Comparison of ENCODE assay signal across 18 cellular contexts in the genomic region with DNA sequence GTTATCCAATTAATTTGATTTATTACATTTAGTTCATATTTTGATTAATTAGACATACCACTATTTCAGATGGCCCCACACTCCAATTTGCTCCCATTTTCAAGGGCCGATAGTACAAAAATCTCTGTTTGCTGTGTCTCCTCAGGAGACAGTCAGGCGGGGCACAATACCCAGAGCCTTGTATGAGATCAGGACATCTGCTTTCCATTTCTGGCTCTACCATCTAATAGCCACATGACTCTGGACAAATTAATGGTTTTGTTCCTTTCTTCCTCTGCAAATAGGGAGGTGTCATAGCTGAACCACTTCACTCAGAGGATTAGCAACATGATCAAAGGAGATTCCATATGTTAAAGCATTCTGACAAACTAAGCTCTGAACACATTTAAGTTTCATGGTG.
DNase-seq lines count a peak whose midpoint lies in the region; ATAC-seq and TF ChIP-seq lines count a peak whose summit lies in the region.
"Had no signal": no experiment of that assay in that cellular context is flagged by ENCODE, and none has a peak within 500 bp of the region (broad histone marks: within the 10 kb centered on the region; RNA-seq: fewer than 3 reads in every experiment).

No MANE protein-coding gene starts in this region.

- POLR2A ChIA-PET in SK-N-SH (lab: Yijun Ruan, JAX): no interaction called here
- POLR2A ChIA-PET in PC-3 (lab: Charles Lee; ENCODE audit: unreplicated experiment): no interaction called here

- no peak overlapping the region for H2AFZ ChIP-seq in SK-N-SH (ENCODE audit: low read depth)
- H2AFZ ChIP-seq in PC-3 (ENCODE audit: low read length): no peak overlapping the region
- H2AFZ ChIP-seq: GM23248 had no signal

- DNase-seq in NCI-H82 (lab: John Stamatoyannopoulos, UW) (peak; percentile 43), NCI-H82 treated with DMSO at 0.1 percent for 48 hours (lab: John Stamatoyannopoulos, UW; ENCODE audit: unreplicated experiment) (no peak), SK-N-SH (no peak), fibroblast of mammary gland (ENCODE audit: low read depth) (peak; percentile 48), suprapubic skin (ENCODE audit: low spot score in 2 of 2) (no peak), PC-3 (no peak)
- DNase-seq: 8988T; Calu3; CD8-positive, alpha-beta T cell; DMS 273 treated with DMSO at 0.1 percent for 48 hours; DMS79; GDM1; GM23248 had no signal

- intact Hi-C loops in PC-3 (cut with micrococcal nuclease): no loop called here

- H3K4me1 ChIP-seq in SK-N-SH (ENCODE audit: control insufficient read depth in 1 of 2, insufficient read depth in 2 of 2, low read depth in 1 of 2, low read length in 1 of 2): peaks cover 15 to 49% of the 10 kb centered on the region in 2 experiments; a peak in 3 of 4 replicates
- no peaks in the 10 kb centered on the region for H3K4me1 ChIP-seq in suprapubic skin
- 0 out of 2 replicates have a peak, but pooled peaks cover 5% of the 10 kb centered on the region for H3K4me1 ChIP-seq in PC-3 (ENCODE audit: insufficient read depth, low read length)
- H3K4me1 ChIP-seq: BLaER1 treated with 17β-estradiol and CSF1 and Interleukin-3, amounts not matched to agents 10 nM and 100 nM; HAP-1 had no signal

- H3K9me3 ChIP-seq in SK-N-SH: no peaks in the 10 kb centered on the region
- no peaks in the 10 kb centered on the region for H3K9me3 ChIP-seq in suprapubic skin
- no peaks in the 10 kb centered on the region for H3K9me3 ChIP-seq in PC-3 (ENCODE audit: low read length)
- H3K9me3 ChIP-seq: BLaER1 treated with 17β-estradiol and CSF1 and Interleukin-3, amounts not matched to agents 10 nM and 100 nM; HAP-1 had no signal

- CTCF ChIA-PET in SK-N-SH (lab: Yijun Ruan, JAX): no interaction called here
- CTCF ChIA-PET in PC-3 (lab: Charles Lee): no interaction called here

- H3K4me3 ChIP-seq in SK-N-SH (ENCODE audit: low read depth in 2 of 2, low read length in 1 of 2) (no peak overlapping the region), fibroblast of mammary gland (ENCODE audit: control insufficient read depth, low read depth, low read length) (no peak overlapping the region), suprapubic skin (no peak overlapping the region), PC-3 (ENCODE audit: low read length) (no peak overlapping the region)
- H3K4me3 ChIP-seq: BLaER1 treated with 17β-estradiol and CSF1 and Interleukin-3, amounts not matched to agents 10 nM and 100 nM; GM23248; HAP-1 had no signal

- TF ChIP-seq RAD21 in SK-N-SH (IDR thresholded peaks at IDR 0.05; ENCODE audit: low read length): no peak

- TF ChIP-seq POLR2A in suprapubic skin (IDR thresholded peaks at IDR 0.05): no peak

- peak overlapping the region in 1 of 2 experiments; percentile 87; a peak in 2 of 4 replicates for H3K27ac ChIP-seq in SK-N-SH (ENCODE audit: low read depth in 2 of 2, low read length in 1 of 2)
- H3K27ac ChIP-seq in suprapubic skin: peak overlapping the region; percentile 39
- H3K27ac ChIP-seq in PC-3 (ENCODE audit: low read length): no peak overlapping the region
- H3K27ac ChIP-seq: BLaER1 treated with 17β-estradiol and CSF1 and Interleukin-3, amounts not matched to agents 10 nM and 100 nM; GM23248 had no signal

- H3K27me3 ChIP-seq in SK-N-SH (ENCODE audit: insufficient read depth): no peaks in the 10 kb centered on the region
- H3K27me3 ChIP-seq in suprapubic skin: no peaks in the 10 kb centered on the region
- H3K27me3 ChIP-seq in PC-3 (ENCODE audit: low read length): no peaks in the 10 kb centered on the region
- H3K27me3 ChIP-seq: BLaER1 treated with 17β-estradiol and CSF1 and Interleukin-3, amounts not matched to agents 10 nM and 100 nM had no signal

- ATAC-seq in GM21737 (IDR thresholded peaks at IDR 0.05; ENCODE audit: unreplicated experiment) (no peak), GM18502 (IDR thresholded peaks at IDR 0.05; ENCODE audit: poor library complexity, unreplicated experiment) (no peak), PC-3 (no peak)
- ATAC-seq: CD8-positive, alpha-beta T cell; HepG2 had no signal

- TF ChIP-seq EP300 in SK-N-SH (IDR thresholded peaks at IDR 0.05; ENCODE audit: borderline replicate concordance in 1 of 2, low read depth in 1 of 2, low read length in 1 of 2) (0 out of 4 replicates have a peak, but pooled peaks of 1 of the 2 experiments have one; percentile 8), suprapubic skin (IDR thresholded peaks at IDR 0.05) (no peak)

- BruUV-seq in PC-3 (replicated peaks; lab: Mats Ljungman, UMichigan): no TSS peak

- H4K20me1 ChIP-seq in SK-N-SH (ENCODE audit: insufficient read depth): no peaks in the 10 kb centered on the region
- no peaks in the 10 kb centered on the region for H4K20me1 ChIP-seq in PC-3 (ENCODE audit: low read length)
- H4K20me1 ChIP-seq: BLaER1 treated with 17β-estradiol and CSF1 and Interleukin-3, amounts not matched to agents 10 nM and 100 nM had no signal

- no peak for TF ChIP-seq CTCF in SK-N-SH (IDR thresholded peaks at IDR 0.05)
- TF ChIP-seq CTCF in fibroblast of mammary gland (conservative IDR thresholded peaks at IDR 0.05; ENCODE audit: control insufficient read depth, insufficient read depth, low read depth, low read length): no peak
- TF ChIP-seq CTCF in suprapubic skin (IDR thresholded peaks at IDR 0.05): no peak
- no peak for TF ChIP-seq CTCF in PC-3 (conservative IDR thresholded peaks at IDR 0.05; ENCODE audit: low read depth, low read length)

- H3K4me2 ChIP-seq in SK-N-SH (no peak overlapping the region), PC-3 (ENCODE audit: low read length) (no peak overlapping the region)
- H3K4me2 ChIP-seq: BLaER1 treated with 17β-estradiol and CSF1 and Interleukin-3, amounts not matched to agents 10 nM and 100 nM had no signal

- H3K9ac ChIP-seq in SK-N-SH (no peak overlapping the region), PC-3 (ENCODE audit: low read length) (no peak overlapping the region)
- H3K9ac ChIP-seq: BLaER1 treated with 17β-estradiol and CSF1 and Interleukin-3, amounts not matched to agents 10 nM and 100 nM; GM23248 had no signal

- H3K36me3 ChIP-seq in SK-N-SH (replicated peaks in 1 of 2; ENCODE audit: control insufficient read depth in 1 of 2, insufficient read depth in 2 of 2, low read length in 1 of 2): no peaks in the 10 kb centered on the region
- no peaks in the 10 kb centered on the region for H3K36me3 ChIP-seq in suprapubic skin
- no peaks in the 10 kb centered on the region for H3K36me3 ChIP-seq in PC-3 (ENCODE audit: low read depth, low read length)
- H3K36me3 ChIP-seq: BLaER1 treated with 17β-estradiol and CSF1 and Interleukin-3, amounts not matched to agents 10 nM and 100 nM; HAP-1 had no signal

- H3K9me2 ChIP-seq in SK-N-SH (no peaks in the 10 kb centered on the region), PC-3 (replicated peaks; ENCODE audit: low read length) (no peaks in the 10 kb centered on the region)

- WGBS in SK-N-SH (ENCODE audit: low lambda C conversion rate): 60% methylated on average over 2 of the region's 2 CpGs
- WGBS in suprapubic skin: 65% methylated on average over 2 of the region's 2 CpGs

- H3K79me2 ChIP-seq in SK-N-SH (ENCODE audit: insufficient read depth) (no peaks in the 10 kb centered on the region), PC-3 (ENCODE audit: low read length) (no peaks in the 10 kb centered on the region)

- peaks cover 9% of the 10 kb centered on the region for H3F3A ChIP-seq in SK-N-SH (replicated peaks; ENCODE audit: insufficient read depth)
- no peaks in the 10 kb centered on the region for H3F3A ChIP-seq in PC-3 (ENCODE audit: low read length, unreplicated experiment)

TF ChIP-seq in SK-N-SH, 30 proteins besides CTCF, POLR2A, EP300 and RAD21:
- no peak for TF ChIP-seq GATA2 (CRISPR knock-in tag; IDR thresholded peaks at IDR 0.05)
- TF ChIP-seq, protein P1, sequence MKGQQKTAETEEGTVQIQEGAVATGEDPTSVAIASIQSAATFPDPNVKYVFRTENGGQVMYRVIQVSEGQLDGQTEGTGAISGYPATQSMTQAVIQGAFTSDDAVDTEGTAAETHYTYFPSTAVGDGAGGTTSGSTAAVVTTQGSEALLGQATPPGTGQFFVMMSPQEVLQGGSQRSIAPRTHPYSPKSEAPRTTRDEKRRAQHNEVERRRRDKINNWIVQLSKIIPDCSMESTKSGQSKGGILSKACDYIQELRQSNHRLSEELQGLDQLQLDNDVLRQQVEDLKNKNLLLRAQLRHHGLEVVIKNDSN (IDR thresholded peaks at IDR 0.05; ENCODE audit: borderline replicate concordance, low read depth): 0 out of 2 replicates have a peak, but pooled peaks have one; percentile 7
- TF ChIP-seq, protein P2, sequence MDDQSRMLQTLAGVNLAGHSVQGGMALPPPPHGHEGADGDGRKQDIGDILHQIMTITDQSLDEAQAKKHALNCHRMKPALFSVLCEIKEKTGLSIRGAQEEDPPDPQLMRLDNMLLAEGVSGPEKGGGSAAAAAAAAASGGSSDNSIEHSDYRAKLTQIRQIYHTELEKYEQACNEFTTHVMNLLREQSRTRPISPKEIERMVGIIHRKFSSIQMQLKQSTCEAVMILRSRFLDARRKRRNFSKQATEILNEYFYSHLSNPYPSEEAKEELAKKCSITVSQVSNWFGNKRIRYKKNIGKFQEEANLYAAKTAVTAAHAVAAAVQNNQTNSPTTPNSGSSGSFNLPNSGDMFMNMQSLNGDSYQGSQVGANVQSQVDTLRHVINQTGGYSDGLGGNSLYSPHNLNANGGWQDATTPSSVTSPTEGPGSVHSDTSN (IDR thresholded peaks at IDR 0.05): peak; percentile 15; the same call in 1 of the 2 replicates
- TF ChIP-seq, protein P3, sequence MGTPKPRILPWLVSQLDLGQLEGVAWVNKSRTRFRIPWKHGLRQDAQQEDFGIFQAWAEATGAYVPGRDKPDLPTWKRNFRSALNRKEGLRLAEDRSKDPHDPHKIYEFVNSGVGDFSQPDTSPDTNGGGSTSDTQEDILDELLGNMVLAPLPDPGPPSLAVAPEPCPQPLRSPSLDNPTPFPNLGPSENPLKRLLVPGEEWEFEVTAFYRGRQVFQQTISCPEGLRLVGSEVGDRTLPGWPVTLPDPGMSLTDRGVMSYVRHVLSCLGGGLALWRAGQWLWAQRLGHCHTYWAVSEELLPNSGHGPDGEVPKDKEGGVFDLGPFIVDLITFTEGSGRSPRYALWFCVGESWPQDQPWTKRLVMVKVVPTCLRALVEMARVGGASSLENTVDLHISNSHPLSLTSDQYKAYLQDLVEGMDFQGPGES (IDR thresholded peaks at IDR 0.05; ENCODE audit: low read depth, low read length): no peak
- peak; percentile 69 for TF ChIP-seq TCF12 (IDR thresholded peaks at IDR 0.05)
- no peak for TF ChIP-seq MXI1 (IDR thresholded peaks at IDR 0.05; ENCODE audit: low read depth, low read length)
- no peak for TF ChIP-seq TAF1 (IDR thresholded peaks at IDR 0.05; ENCODE audit: borderline replicate concordance, low read depth, low read length)

Comparison
In these comparisons a context has a peak if more than half of its experiments do, and no peak if none do; other contexts are left out.
1. DNase-seq: peak in NCI-H82 (single experiment) and fibroblast of mammary gland (single experiment); none in NCI-H82 treated with DMSO at 0.1 percent for 48 hours (single experiment), SK-N-SH (single experiment), suprapubic skin (0 of 2) and PC-3 (single experiment).